In genomic region chr3:120143676-120144075, GRCh38 we compare ENCODE assay signal across 18 cellular contexts. TPM values are rescaled to one million over a fixed set of nuclear protein-coding genes. Genes with fewer than 3 reads are reported as not detected.
A peak's percentile ranks its signal among the peaks of the same experiment; 100 is the strongest.
DNase-seq lines count a peak whose midpoint lies in the region; ATAC-seq, FAIRE-seq and TF ChIP-seq lines count a peak whose summit lies in the region.
"Had no signal": no experiment of that assay in that cellular context is flagged by ENCODE, and none has a peak within 500 bp of the region (broad histone marks: within the 10 kb centered on the region; RNA-seq: fewer than 3 reads in every experiment).

No MANE protein-coding gene starts in this region.

- WGBS in HepG2 (ENCODE audit: low lambda C conversion rate) = no CpG with 5 or more reads among the region's 2 CpGs
- WGBS in right lobe of liver (ENCODE audit: insufficient coverage, low coverage, low lambda C conversion rate, missing lambda C conversion rate) = no CpG with 5 or more reads among the region's 2 CpGs

- no peak overlapping the region for H3K4me3 Mint-ChIP-seq in activated naive CD4-positive, alpha-beta T cell treated with anti-CD3 and anti-CD28 coated beads, Interleukin-2, amount 10 ng/mL, durations not matched to agents 7 days and 5 days

- TF ChIP-seq RAD21 in HepG2 (CRISPR knock-in tag; IDR thresholded peaks at IDR 0.05) = no peak

- H3K36me3 ChIP-seq in HepG2 (replicated peaks in 1 of 2; ENCODE audit: control insufficient read depth in 1 of 2, insufficient read depth in 2 of 2, low read length in 2 of 2) (no peaks in the 10 kb centered on the region), right lobe of liver (no peaks in the 10 kb centered on the region), PC-9 (ENCODE audit: low read depth) (no peaks in the 10 kb centered on the region)

- H3K9me2 ChIP-seq in PC-9 (ENCODE audit: insufficient read depth) = no peaks in the 10 kb centered on the region
- H3K9me2 ChIP-seq: SK-N-SH had no signal

- no peak for FAIRE-seq in HepG2 (lab: Jason Lieb, UNC)
- FAIRE-seq: GM19239, H1 had no signal

- CTCF ChIA-PET in HepG2 (lab: Yijun Ruan, JAX; ENCODE audit: low intra/inter-chr PET ratio, low total read pairs) (no interaction called here), PC-9 (lab: Charles Lee) (interaction anchor here (0.6 to 2.1 kb wide), 3 partner anchors 35 to 51 kb away, joined by 3 to 11 read pairs (median 6); partner anchors contain the start of gene GSK3B)
- CTCF ChIA-PET in activated naive CD4-positive, alpha-beta T cell treated with anti-CD3 and anti-CD28 coated beads, Interleukin-2, amount 10 ng/mL, durations not matched to agents 7 days and 5 days (lab: Charles Lee) = no interaction called here

- BruUV-seq in HepG2 (replicated peaks; lab: Mats Ljungman, UMichigan) (no TSS peak), PC-9 (replicated peaks; lab: Mats Ljungman, UMichigan) (no TSS peak)

- TF ChIP-seq POLR2A in HepG2 (IDR thresholded peaks at IDR 0.05; ENCODE audit: insufficient read depth in 1 of 2, low read depth in 2 of 2, low read length in 2 of 2) (no peak), right lobe of liver (IDR thresholded peaks at IDR 0.05) (no peak)

- no peaks in the 10 kb centered on the region for H4K20me1 ChIP-seq in HepG2 (ENCODE audit: insufficient read depth, low read length)
- no peaks in the 10 kb centered on the region for H4K20me1 ChIP-seq in PC-9 (ENCODE audit: insufficient read depth)

- H3K27me3 Mint-ChIP-seq in activated naive CD4-positive, alpha-beta T cell treated with anti-CD3 and anti-CD28 coated beads, Interleukin-2, amount 10 ng/mL, durations not matched to agents 7 days and 5 days = no peaks in the 10 kb centered on the region

- no peaks in the 10 kb centered on the region; a peak in 1 of 5 replicates for H3K27me3 ChIP-seq in HepG2 (ENCODE audit: control insufficient read depth in 1 of 2, insufficient read depth in 2 of 2, low read length in 2 of 2)
- H3K27me3 ChIP-seq in right lobe of liver = no peaks in the 10 kb centered on the region
- H3K27me3 ChIP-seq in PC-9 (ENCODE audit: insufficient read depth, low read depth) = no peaks in the 10 kb centered on the region
- H3K27me3 ChIP-seq in foreskin keratinocyte = no peaks in the 10 kb centered on the region

- peaks cover 54% of the 10 kb centered on the region for H3K4me1 ChIP-seq in HepG2 (ENCODE audit: insufficient read depth, low read length)
- H3K4me1 ChIP-seq in right lobe of liver = no peaks in the 10 kb centered on the region
- peaks cover 53% of the 10 kb centered on the region for H3K4me1 ChIP-seq in PC-9 (replicated peaks; ENCODE audit: insufficient read depth)
- peaks cover 42% of the 10 kb centered on the region for H3K4me1 ChIP-seq in foreskin keratinocyte

- POLR2A ChIA-PET in HepG2 (lab: Yijun Ruan, JAX) (interaction anchor here (1.1 to 6.7 kb wide), 2 partner anchors 14 to 49 kb away, joined by 3 to 65 read pairs; partner anchors contain the start of gene GSK3B), PC-9 (lab: Charles Lee; ENCODE audit: unreplicated experiment) (interaction anchor here (0.6 to 2.6 kb wide), 2 partner anchors 49 to 825 kb away, joined by 3 to 51 read pairs; partner anchors contain the start of gene GSK3B)

- in situ Hi-C loops in HepG2 (cut with HindIII; ENCODE audit: extremely low pct_ligation_motif_present, low pct_unique_long_range_greater_than_20kb) = no loop called here

- H2AFZ ChIP-seq in HepG2 (ENCODE audit: low read length) = no peak overlapping the region
- no peak overlapping the region for H2AFZ ChIP-seq in PC-9

- DNase-seq in HepG2 (ENCODE audit: low spot score) (no peak), right lobe of liver (no peak), PC-9 (peak in 1 of 2 experiments; percentile 43), foreskin keratinocyte (peak in 1 of 2 donors; percentile 56), left colon (no peak), sciatic nerve (ENCODE audit: low spot score) (no peak), NCI-H2227 (lab: John Stamatoyannopoulos, UW; ENCODE audit: unreplicated experiment) (no peak)
- DNase-seq in activated naive CD4-positive, alpha-beta T cell treated with anti-CD3 and anti-CD28 coated beads, Interleukin-2, amount 10 ng/mL, durations not matched to agents 7 days and 5 days = no peak
- DNase-seq: NCI-H1417 treated with DMSO at 0.1 percent for 48 hours, NCI-H2029, NCI-H2171, NCI-H774, Right ventricle myocardium superior, SK-N-SH had no signal

- H3K36me3 Mint-ChIP-seq in activated naive CD4-positive, alpha-beta T cell treated with anti-CD3 and anti-CD28 coated beads, Interleukin-2, amount 10 ng/mL, durations not matched to agents 7 days and 5 days = no peaks in the 10 kb centered on the region

- peaks cover 47% of the 10 kb centered on the region for H3F3A ChIP-seq in PC-9 (ENCODE audit: insufficient read depth, low read depth)

- H3K4me3 ChIP-seq in HepG2 (replicated peaks in 1 of 3; ENCODE audit: insufficient read depth in 1 of 3, low read depth in 2 of 3, low read length in 3 of 3) (no peak overlapping the region), right lobe of liver (no peak overlapping the region), PC-9 (no peak overlapping the region)

- no peaks in the 10 kb centered on the region for H3K9me3 Mint-ChIP-seq in activated naive CD4-positive, alpha-beta T cell treated with anti-CD3 and anti-CD28 coated beads, Interleukin-2, amount 10 ng/mL, durations not matched to agents 7 days and 5 days

- peaks cover 15% of the 10 kb centered on the region for H3K4me1 Mint-ChIP-seq in activated naive CD4-positive, alpha-beta T cell treated with anti-CD3 and anti-CD28 coated beads, Interleukin-2, amount 10 ng/mL, durations not matched to agents 7 days and 5 days

- H3K79me2 ChIP-seq in HepG2 (ENCODE audit: insufficient read depth, low read length) (no peaks in the 10 kb centered on the region), PC-9 (ENCODE audit: low read depth) (no peaks in the 10 kb centered on the region)

- intact Hi-C loops in HepG2 (cut with micrococcal nuclease; ENCODE audit: unreplicated experiment) = no loop called here
- intact Hi-C loops in right lobe of liver (cut with DNase I) = no loop called here
- intact Hi-C loops in PC-9 (cut with micrococcal nuclease; ENCODE audit: unreplicated experiment) = loop anchor here (1.0 kb wide), 1 partner anchor 48 kb away; no protein-coding TSS in a partner anchor
- intact Hi-C loops in left colon (cut with DNase I, micrococcal nuclease) = no loop called here
- intact Hi-C loops in sciatic nerve (cut with DNase I) = no loop called here

- TF ChIP-seq CTCF in HepG2 (CRISPR knock-in tag; IDR thresholded peaks at IDR 0.05) (no peak), right lobe of liver (IDR thresholded peaks at IDR 0.05) (no peak), PC-9 (conservative IDR thresholded peaks at IDR 0.05) (no peak), foreskin keratinocyte (conservative IDR thresholded peaks at IDR 0.05) (peak; percentile 1)

- no peak overlapping the region for H3K9ac ChIP-seq in HepG2 (ENCODE audit: insufficient read depth, low read depth, low read length)
- H3K9ac ChIP-seq: SK-N-SH had no signal

- H3K4me2 ChIP-seq in HepG2 (ENCODE audit: low read depth, low read length) = no peak overlapping the region
- H3K4me2 ChIP-seq in PC-9 = peak overlapping the region; percentile 40; the same call in 1 of the 2 replicates
- H3K4me2 ChIP-seq: SK-N-SH had no signal

- H3K27ac ChIP-seq in HepG2 (ENCODE audit: extremely low read length, insufficient read depth, low read length) (no peak overlapping the region), right lobe of liver (no peak overlapping the region), PC-9 (0 out of 2 replicates have a peak overlapping the region, but pooled peaks have one; percentile 78), foreskin keratinocyte (peak overlapping the region; percentile 93)
- H3K27ac ChIP-seq: C4-2B had no signal

- TF ChIP-seq EP300 in HepG2 (IDR thresholded peaks at IDR 0.05; ENCODE audit: low read depth in 2 of 2, low read length in 2 of 2) (no peak), HepG2 (CRISPR knock-in tag; IDR thresholded peaks at IDR 0.05; ENCODE audit: borderline replicate concordance) (no peak)

- ATAC-seq in HepG2 (no peak), right lobe of liver (no peak), foreskin keratinocyte (no peak), left colon (no peak), sciatic nerve (no peak)
- ATAC-seq: Panc1 had no signal

- no peak overlapping the region for H3K27ac Mint-ChIP-seq in activated naive CD4-positive, alpha-beta T cell treated with anti-CD3 and anti-CD28 coated beads, Interleukin-2, amount 10 ng/mL, durations not matched to agents 7 days and 5 days

- no peaks in the 10 kb centered on the region for H3K9me3 ChIP-seq in HepG2 (ENCODE audit: low read length)
- H3K9me3 ChIP-seq in right lobe of liver = no peaks in the 10 kb centered on the region
- no peaks in the 10 kb centered on the region; the same call in 1 of the 2 replicates for H3K9me3 ChIP-seq in PC-9 (ENCODE audit: insufficient read depth, low read depth)
- H3K9me3 ChIP-seq: SK-N-SH had no signal

RNA-seq across cellular contexts. Expression of gene GSK3B, which starts 49.4 kb away (rescaled TPM):
- total RNA-seq in HepG2 (2016; rRNA removed; fragmentation: Illumina TruSeq; extraction: Trizol) (30.1 and 42.6 TPM in 2 replicates), right lobe of liver (10 to 100 TPM; 14.4 to 19.4 (median 18.4) TPM), PC-9 (2021) (51.5 and 62.0 TPM in 2 replicates), foreskin keratinocyte (92.4 and 96.0 TPM in 2 replicates), left colon (10 to 100 TPM; 39.3 to 47.5 TPM), sciatic nerve (33.6 TPM)
- 43.4 and 48.1 TPM in 2 replicates for total RNA-seq in HepG2 (2016; cell fraction: cytosol; rRNA removed; fragmentation: Illumina TruSeq; extraction: Trizol; ENCODE audit: low read depth)
- 27.3 and 33.3 TPM in 2 replicates for total RNA-seq in HepG2 (2016; cell fraction: insoluble cytoplasmic fraction; rRNA removed; fragmentation: Illumina TruSeq; extraction: Trizol)
- 30.5 and 34.7 TPM in 2 replicates for total RNA-seq in HepG2 (2016; cell fraction: membrane; rRNA removed; fragmentation: Illumina TruSeq; extraction: Trizol)
- total RNA-seq in HepG2 (2016; cell fraction: nucleus; rRNA removed; fragmentation: Illumina TruSeq; extraction: Trizol) = 30.5 and 39.7 TPM in 2 replicates
- polyA plus RNA-seq in HepG2 (2011; rRNA removed) (19.1 and 22.3 TPM in 2 replicates), foreskin keratinocyte (34.6 and 37.2 TPM in 2 replicates)
- polyA plus RNA-seq in HepG2 (2011; cell fraction: cytosol; rRNA removed) = 11.2 and 15.3 TPM in 2 replicates
- polyA plus RNA-seq in HepG2 (2011; cell fraction: nucleus; rRNA removed) = 8.4 and 11.1 TPM in 2 replicates
- 14.8 and 15.1 TPM in 2 replicates for polyA plus RNA-seq in HepG2 (2012)
- 4.8 and 7.7 TPM in 2 replicates for polyA plus RNA-seq in HepG2 (2016; cell fraction: cytosol; fragmentation: Illumina TruSeq; extraction: Trizol; ENCODE audit: low read depth)
- 27.1 and 32.0 TPM in 2 replicates for polyA plus RNA-seq in HepG2 (2016; cell fraction: insoluble cytoplasmic fraction; fragmentation: Illumina TruSeq; extraction: Trizol; ENCODE audit: low read depth)
- polyA plus RNA-seq in HepG2 (2016; cell fraction: membrane; fragmentation: Illumina TruSeq; extraction: Trizol; ENCODE audit: low read depth) = 13.0 and 17.1 TPM in 2 replicates
- polyA plus RNA-seq in HepG2 (2016; cell fraction: nucleus; fragmentation: Illumina TruSeq; extraction: Trizol; ENCODE audit: insufficient read depth, low read depth) = 23.7 and 27.1 TPM in 2 replicates
- 15.6 and 77.8 TPM in 2 replicates for polyA minus RNA-seq in HepG2 (2011; rRNA and poly(A)+ RNA removed; ENCODE audit: low replicate concordance)
- polyA minus RNA-seq in HepG2 (2011; cell fraction: cytosol; rRNA and poly(A)+ RNA removed) = 24.6 and 34.5 TPM in 2 replicates
- 61.4 and 73.0 TPM in 2 replicates for polyA minus RNA-seq in HepG2 (2011; cell fraction: nucleus; rRNA and poly(A)+ RNA removed)

Comparison
In these comparisons a context has a peak if more than half of its experiments do, and no peak if none do; other contexts are left out.
1. H3K27ac ChIP-seq: peak in PC-9 (single experiment) and foreskin keratinocyte (single experiment); none in HepG2 (single experiment) and right lobe of liver (0 of 3).